Comparison of ENCODE assay signal across 10 cellular contexts in genomic region chr2:218927876-218928275, GRCh38.
DNase-seq lines count a peak whose midpoint lies in the region.
"Had no signal": no experiment of that assay in that cellular context is flagged by ENCODE, and none has a peak within 500 bp of the region (broad histone marks: within the 10 kb centered on the region; RNA-seq: fewer than 3 reads in every experiment).

No MANE protein-coding gene starts in this region.

- intact Hi-C loops in head of caudate nucleus (cut with DNase I), result no loop called here

- DNase-seq in NCI-H1417 (lab: John Stamatoyannopoulos, UW), result peak in 2 of 3 experiments; percentile 52 to 91
- no peak for DNase-seq in NCI-H1417 treated with DMSO at 0.1 percent for 48 hours (lab: John Stamatoyannopoulos, UW)
- peak; percentile 80 for DNase-seq in NCI-H226
- DNase-seq in head of caudate nucleus, result peak in 27 of 42 donors; percentile 4 to 79 (median 31)
- DNase-seq in putamen (ENCODE audit: low spot score), result peak; percentile 57
- no peak for DNase-seq in Ammon's horn (ENCODE audit: low spot score)
- DNase-seq in activated CD4-positive, alpha-beta T cell treated with anti-CD3 and anti-CD28 coated beads for 1 hour, result no peak
- DNase-seq: Caco-2; CD8-positive, alpha-beta memory T cell; HCEC 1CT had no signal

Comparison
In these comparisons a context has a peak if more than half of its experiments do, and no peak if none do; other contexts are left out.
1. DNase-seq: peak in NCI-H1417 (2 of 3), NCI-H226 (single experiment), head of caudate nucleus (27 of 42) and putamen (single experiment); none in NCI-H1417 treated with DMSO at 0.1 percent for 48 hours (single experiment), Ammon's horn (single experiment) and activated CD4-positive, alpha-beta T cell treated with anti-CD3 and anti-CD28 coated beads for 1 hour (single experiment).